In the genomic region with DNA sequence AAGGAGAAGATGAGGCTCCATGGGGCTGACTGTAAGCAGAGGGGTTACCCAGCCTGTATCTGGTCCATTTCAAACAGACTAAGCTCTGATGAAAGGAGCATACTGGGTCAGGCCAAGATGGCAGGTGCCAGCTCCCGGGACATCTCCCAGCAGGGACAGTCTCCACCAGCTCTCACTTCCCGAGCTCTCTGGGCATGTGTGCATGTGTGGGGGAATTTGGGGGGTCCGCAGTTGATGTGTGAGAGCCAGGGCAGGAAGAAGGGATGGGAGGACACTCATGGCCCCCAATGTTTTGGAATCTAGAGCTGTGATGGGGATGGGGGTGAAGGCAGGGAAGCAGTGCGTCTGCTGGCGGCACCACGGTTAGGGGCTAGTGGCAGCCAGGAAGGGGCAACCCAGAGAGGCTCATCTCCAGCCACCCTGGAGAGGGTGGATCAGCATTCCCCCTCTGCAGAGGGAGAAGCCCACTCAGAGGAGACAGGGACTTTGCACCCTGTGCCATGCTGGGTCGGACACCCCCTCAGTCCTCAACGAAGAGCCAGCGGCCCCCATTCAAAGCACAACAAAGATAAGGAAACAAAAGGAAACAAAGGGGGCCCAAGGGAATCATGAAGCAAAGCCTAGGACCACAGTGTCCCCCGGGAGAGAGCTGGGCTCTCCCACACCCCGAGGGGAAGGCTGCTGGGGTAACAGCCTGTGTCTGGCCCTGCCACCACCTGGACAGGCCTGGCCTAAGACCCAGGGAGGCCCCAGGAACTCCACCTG, we compare ENCODE assay signal across 1 cellular context.
TF ChIP-seq lines count a peak whose summit lies in the region.

No MANE protein-coding gene starts in this region.

TF ChIP-seq in WTC11, 78 proteins besides CTCF, POLR2A, EP300 and RAD21 (continued from another document):
- TF ChIP-seq, protein P1, sequence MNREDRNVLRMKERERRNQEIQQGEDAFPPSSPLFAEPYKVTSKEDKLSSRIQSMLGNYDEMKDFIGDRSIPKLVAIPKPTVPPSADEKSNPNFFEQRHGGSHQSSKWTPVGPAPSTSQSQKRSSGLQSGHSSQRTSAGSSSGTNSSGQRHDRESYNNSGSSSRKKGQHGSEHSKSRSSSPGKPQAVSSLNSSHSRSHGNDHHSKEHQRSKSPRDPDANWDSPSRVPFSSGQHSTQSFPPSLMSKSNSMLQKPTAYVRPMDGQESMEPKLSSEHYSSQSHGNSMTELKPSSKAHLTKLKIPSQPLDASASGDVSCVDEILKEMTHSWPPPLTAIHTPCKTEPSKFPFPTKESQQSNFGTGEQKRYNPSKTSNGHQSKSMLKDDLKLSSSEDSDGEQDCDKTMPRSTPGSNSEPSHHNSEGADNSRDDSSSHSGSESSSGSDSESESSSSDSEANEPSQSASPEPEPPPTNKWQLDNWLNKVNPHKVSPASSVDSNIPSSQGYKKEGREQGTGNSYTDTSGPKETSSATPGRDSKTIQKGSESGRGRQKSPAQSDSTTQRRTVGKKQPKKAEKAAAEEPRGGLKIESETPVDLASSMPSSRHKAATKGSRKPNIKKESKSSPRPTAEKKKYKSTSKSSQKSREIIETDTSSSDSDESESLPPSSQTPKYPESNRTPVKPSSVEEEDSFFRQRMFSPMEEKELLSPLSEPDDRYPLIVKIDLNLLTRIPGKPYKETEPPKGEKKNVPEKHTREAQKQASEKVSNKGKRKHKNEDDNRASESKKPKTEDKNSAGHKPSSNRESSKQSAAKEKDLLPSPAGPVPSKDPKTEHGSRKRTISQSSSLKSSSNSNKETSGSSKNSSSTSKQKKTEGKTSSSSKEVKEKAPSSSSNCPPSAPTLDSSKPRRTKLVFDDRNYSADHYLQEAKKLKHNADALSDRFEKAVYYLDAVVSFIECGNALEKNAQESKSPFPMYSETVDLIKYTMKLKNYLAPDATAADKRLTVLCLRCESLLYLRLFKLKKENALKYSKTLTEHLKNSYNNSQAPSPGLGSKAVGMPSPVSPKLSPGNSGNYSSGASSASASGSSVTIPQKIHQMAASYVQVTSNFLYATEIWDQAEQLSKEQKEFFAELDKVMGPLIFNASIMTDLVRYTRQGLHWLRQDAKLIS (CRISPR knock-in tag; IDR thresholded peaks at IDR 0.05; ENCODE audit: borderline replicate concordance), result no peak
- TF ChIP-seq CREM (CRISPR knock-in tag; IDR thresholded peaks at IDR 0.05) (no peak), TEAD1 (CRISPR knock-in tag; IDR thresholded peaks at IDR 0.05) (no peak), JUN (CRISPR knock-in tag; IDR thresholded peaks at IDR 0.05) (no peak), IRF2 (CRISPR knock-in tag; IDR thresholded peaks at IDR 0.05; ENCODE audit: borderline replicate concordance, low read depth) (no peak)
- TF ChIP-seq, protein P2, sequence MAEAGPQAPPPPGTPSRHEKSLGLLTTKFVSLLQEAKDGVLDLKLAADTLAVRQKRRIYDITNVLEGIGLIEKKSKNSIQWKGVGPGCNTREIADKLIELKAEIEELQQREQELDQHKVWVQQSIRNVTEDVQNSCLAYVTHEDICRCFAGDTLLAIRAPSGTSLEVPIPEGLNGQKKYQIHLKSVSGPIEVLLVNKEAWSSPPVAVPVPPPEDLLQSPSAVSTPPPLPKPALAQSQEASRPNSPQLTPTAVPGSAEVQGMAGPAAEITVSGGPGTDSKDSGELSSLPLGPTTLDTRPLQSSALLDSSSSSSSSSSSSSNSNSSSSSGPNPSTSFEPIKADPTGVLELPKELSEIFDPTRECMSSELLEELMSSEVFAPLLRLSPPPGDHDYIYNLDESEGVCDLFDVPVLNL (CRISPR knock-in tag; IDR thresholded peaks at IDR 0.05; ENCODE audit: borderline replicate concordance, low read depth), result no peak
- TF ChIP-seq, protein P3, sequence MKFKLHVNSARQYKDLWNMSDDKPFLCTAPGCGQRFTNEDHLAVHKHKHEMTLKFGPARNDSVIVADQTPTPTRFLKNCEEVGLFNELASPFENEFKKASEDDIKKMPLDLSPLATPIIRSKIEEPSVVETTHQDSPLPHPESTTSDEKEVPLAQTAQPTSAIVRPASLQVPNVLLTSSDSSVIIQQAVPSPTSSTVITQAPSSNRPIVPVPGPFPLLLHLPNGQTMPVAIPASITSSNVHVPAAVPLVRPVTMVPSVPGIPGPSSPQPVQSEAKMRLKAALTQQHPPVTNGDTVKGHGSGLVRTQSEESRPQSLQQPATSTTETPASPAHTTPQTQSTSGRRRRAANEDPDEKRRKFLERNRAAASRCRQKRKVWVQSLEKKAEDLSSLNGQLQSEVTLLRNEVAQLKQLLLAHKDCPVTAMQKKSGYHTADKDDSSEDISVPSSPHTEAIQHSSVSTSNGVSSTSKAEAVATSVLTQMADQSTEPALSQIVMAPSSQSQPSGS (CRISPR knock-in tag; IDR thresholded peaks at IDR 0.05; ENCODE audit: borderline replicate concordance, low read depth), result no peak
- TF ChIP-seq, protein P4, sequence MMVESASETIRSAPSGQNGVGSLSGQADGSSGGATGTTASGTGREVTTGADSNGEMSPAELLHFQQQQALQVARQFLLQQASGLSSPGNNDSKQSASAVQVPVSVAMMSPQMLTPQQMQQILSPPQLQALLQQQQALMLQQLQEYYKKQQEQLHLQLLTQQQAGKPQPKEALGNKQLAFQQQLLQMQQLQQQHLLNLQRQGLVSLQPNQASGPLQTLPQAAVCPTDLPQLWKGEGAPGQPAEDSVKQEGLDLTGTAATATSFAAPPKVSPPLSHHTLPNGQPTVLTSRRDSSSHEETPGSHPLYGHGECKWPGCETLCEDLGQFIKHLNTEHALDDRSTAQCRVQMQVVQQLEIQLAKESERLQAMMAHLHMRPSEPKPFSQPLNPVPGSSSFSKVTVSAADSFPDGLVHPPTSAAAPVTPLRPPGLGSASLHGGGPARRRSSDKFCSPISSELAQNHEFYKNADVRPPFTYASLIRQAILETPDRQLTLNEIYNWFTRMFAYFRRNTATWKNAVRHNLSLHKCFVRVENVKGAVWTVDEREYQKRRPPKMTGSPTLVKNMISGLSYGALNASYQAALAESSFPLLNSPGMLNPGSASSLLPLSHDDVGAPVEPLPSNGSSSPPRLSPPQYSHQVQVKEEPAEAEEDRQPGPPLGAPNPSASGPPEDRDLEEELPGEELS (CRISPR knock-in tag; IDR thresholded peaks at IDR 0.05), result no peak
